Comparison of ENCODE assay signal across 17 cellular contexts in genomic region chr1:16718908-16719533, GRCh38. TPM values are rescaled to one million over a fixed set of nuclear protein-coding genes. Genes with fewer than 3 reads are reported as not detected.
DNase-seq lines count a peak whose midpoint lies in the region; ATAC-seq, FAIRE-seq and TF ChIP-seq lines count a peak whose summit lies in the region.
"Had no signal": no experiment of that assay in that cellular context is flagged by ENCODE, and none has a peak within 500 bp of the region (broad histone marks: within the 10 kb centered on the region; RNA-seq: fewer than 3 reads in every experiment).

No MANE protein-coding gene starts in this region.

- H3K27me3 ChIP-seq in H7 (ENCODE audit: control insufficient read depth, insufficient read depth, low read length) (0 out of 2 replicates have a peak, but pooled peaks cover 2% of the 10 kb centered on the region), endodermal cell (ENCODE audit: control insufficient read depth, insufficient read depth, low read length, poor library complexity, severe bottlenecking) (peaks cover 6% of the 10 kb centered on the region), pancreas (no peaks in the 10 kb centered on the region)

- no peaks in the 10 kb centered on the region for H3K9me3 Mint-ChIP-seq in endodermal cell
- H3K9me3 Mint-ChIP-seq: T-cell had no signal

- no peaks in the 10 kb centered on the region for H3K36me3 ChIP-seq in H7 (replicated peaks; ENCODE audit: control insufficient read depth, insufficient read depth, low read length)
- no peaks in the 10 kb centered on the region for H3K36me3 ChIP-seq in endodermal cell (ENCODE audit: control insufficient read depth, insufficient read depth, low read length)
- no peaks in the 10 kb centered on the region for H3K36me3 ChIP-seq in pancreas
- H3K36me3 ChIP-seq: BLaER1 treated with 17β-estradiol and CSF1 and Interleukin-3, amounts not matched to agents 10 nM and 100 nM had no signal

- intact Hi-C loops in pancreas (cut with DNase I), result no loop called here

- TF ChIP-seq CTCF in endodermal cell (conservative IDR thresholded peaks at IDR 0.05), result no peak
- TF ChIP-seq CTCF in pancreas (IDR thresholded peaks at IDR 0.05), result no peak

- no peak overlapping the region for H3K4me3 Mint-ChIP-seq in endodermal cell
- H3K4me3 Mint-ChIP-seq: brain, T-cell had no signal

- ATAC-seq in pancreas, result no peak
- ATAC-seq in GM19452 (IDR thresholded peaks at IDR 0.05; ENCODE audit: unreplicated experiment), result no peak
- ATAC-seq: T-cell had no signal

- no peak overlapping the region for H3K27ac ChIP-seq in endodermal cell (ENCODE audit: low read depth, low read length)
- no peak overlapping the region for H3K27ac ChIP-seq in pancreas
- H3K27ac ChIP-seq: BLaER1 treated with 17β-estradiol and CSF1 and Interleukin-3, amounts not matched to agents 10 nM and 100 nM had no signal

- H3K27me3 Mint-ChIP-seq in endodermal cell (ENCODE audit: insufficient read depth), result peaks cover 10% of the 10 kb centered on the region

- H3K27ac Mint-ChIP-seq in endodermal cell, result no peak overlapping the region
- H3K27ac Mint-ChIP-seq: brain, T-cell had no signal

- no peak overlapping the region for H3K9ac ChIP-seq in endodermal cell (ENCODE audit: extremely low read depth, low read length, poor library complexity, severe bottlenecking)
- H3K9ac ChIP-seq: BLaER1 treated with 17β-estradiol and CSF1 and Interleukin-3, amounts not matched to agents 10 nM and 100 nM had no signal

- H3K36me3 Mint-ChIP-seq in endodermal cell (ENCODE audit: low read depth), result no peaks in the 10 kb centered on the region
- H3K36me3 Mint-ChIP-seq: brain, T-cell had no signal

- H3K4me1 Mint-ChIP-seq in endodermal cell, result peaks cover 11% of the 10 kb centered on the region
- H3K4me1 Mint-ChIP-seq: T-cell had no signal

- DNase-seq in EL (peak; percentile 6), H7 (peak; percentile 70), endodermal cell (peak; percentile 42), pancreas (peak in 5 of 6 donors; percentile 14 to 71 (median 46)), cerebellar nuclear complex (lab: John Stamatoyannopoulos, UW) (no peak)
- no peak for DNase-seq in activated naive CD4-positive, alpha-beta T cell (lab: John Stamatoyannopoulos, UW)
- DNase-seq: activated gamma-delta T cell; effector CD8-positive, alpha-beta T cell; NCI-H1105 treated with DMSO at 0.1 percent for 48 hours; NCI-H446; stimulated activated CD4-positive, alpha-beta T cell treated with anti-CD3 and anti-CD28 coated beads, Interleukin-2, amount 100 ng/mL, for 48 hours had no signal

- H3K9me3 ChIP-seq in endodermal cell (ENCODE audit: control insufficient read depth, low read length) (no peaks in the 10 kb centered on the region), pancreas (no peaks in the 10 kb centered on the region)
- H3K9me3 ChIP-seq: BLaER1 treated with 17β-estradiol and CSF1 and Interleukin-3, amounts not matched to agents 10 nM and 100 nM had no signal

- peaks cover 5% of the 10 kb centered on the region for H3K4me1 ChIP-seq in endodermal cell (ENCODE audit: control insufficient read depth, insufficient read depth, low read length)
- no peaks in the 10 kb centered on the region for H3K4me1 ChIP-seq in pancreas

- 90 to 97% methylated on average over 7 to 8 of the region's 8 CpGs for WGBS in endodermal cell (ENCODE audit: insufficient coverage in 1 of 2, insufficient read length in 1 of 2), 2 experiments
- 88 to 93% methylated on average over 8 of the region's 8 CpGs for WGBS in pancreas, 2 donors

- H3K4me3 ChIP-seq in H7 (ENCODE audit: insufficient read depth, low read depth, low read length), result no peak overlapping the region
- H3K4me3 ChIP-seq in endodermal cell (ENCODE audit: low read length), result no peak overlapping the region
- no peak overlapping the region for H3K4me3 ChIP-seq in pancreas
- H3K4me3 ChIP-seq: BLaER1 treated with 17β-estradiol and CSF1 and Interleukin-3, amounts not matched to agents 10 nM and 100 nM had no signal

- FAIRE-seq in pancreas (lab: Jason Lieb, UNC), result no peak
- FAIRE-seq: frontal cortex, keratinocyte had no signal

RNA-seq across cellular contexts. Expression of gene RNU1-4, which starts 21.3 kb away (rescaled TPM):
- total RNA-seq in H7 (2014; rRNA removed; shearing (Covaris generic)), result under 0.01 TPM in 2 replicates
- total RNA-seq in endodermal cell (1,000 to 10,000 TPM; 2,483 to 3,611 TPM), pancreas (1,000 to 10,000 TPM in 4 of 6 donors, 100 to 1,000 TPM in 2; 687 to 5,169 (median 2,340) TPM)
- polyA plus RNA-seq in endodermal cell (2013, experiment 1 of 2), result 11,872 TPM
- 14,577 TPM for polyA plus RNA-seq in endodermal cell (2013, experiment 2 of 2)
- not detected for polyA plus RNA-seq in pancreas

RNA-seq across cellular contexts. Expression of gene RNU1-3, which starts 52.3 kb away (rescaled TPM):
- total RNA-seq in H7 (2014; rRNA removed; shearing (Covaris generic)), result under 0.01 TPM in 2 replicates
- 1,000 to 10,000 TPM; 2,483 to 3,611 TPM for total RNA-seq in endodermal cell
- 11,872 TPM for polyA plus RNA-seq in endodermal cell (2013, experiment 1 of 2)
- 14,577 TPM for polyA plus RNA-seq in endodermal cell (2013, experiment 2 of 2)
- 1,000 to 10,000 TPM in 4 of 6 donors, 100 to 1,000 TPM in 2; 687 to 5,169 (median 2,340) TPM for total RNA-seq in pancreas
- not detected for polyA plus RNA-seq in pancreas

Comparison
In these comparisons a context has a peak if more than half of its experiments do, and no peak if none do; other contexts are left out.
1. DNase-seq: peak in EL (single experiment), H7 (single experiment), endodermal cell (single experiment) and pancreas (5 of 6); none in activated naive CD4-positive, alpha-beta T cell (0 of 4) and cerebellar nuclear complex (0 of 2).
2. RNA of gene RNU1-4, which starts 21.3 kb away (total RNA-seq): 2,483 to 3,611 TPM in endodermal cell and 687 to 5,169 TPM in pancreas; under 0.01 TPM in H7; every median in the first group is over 100 times any median in the second.
3. RNA of gene RNU1-3, which starts 52.3 kb away (total RNA-seq): 2,483 to 3,611 TPM in endodermal cell and 687 to 5,169 TPM in pancreas; under 0.01 TPM in H7; every median in the first group is over 100 times any median in the second.